ENCODE assay signal across 19 cellular contexts in genomic region chr20:36035720-36036119, GRCh38.
DNase-seq lines count a peak whose midpoint lies in the region; ATAC-seq, FAIRE-seq and TF ChIP-seq lines count a peak whose summit lies in the region.
"Had no signal": no experiment of that assay in that cellular context is flagged by ENCODE, and none has a peak within 500 bp of the region (broad histone marks: within the 10 kb centered on the region; RNA-seq: fewer than 3 reads in every experiment).

No MANE protein-coding gene starts in this region.

- H3K4me3 ChIP-seq in keratinocyte (ENCODE audit: control insufficient read depth in 2 of 3, extremely low read depth in 1 of 3, insufficient read depth in 2 of 3, low read depth in 1 of 3, low read length in 3 of 3), result no peak overlapping the region
- H3K4me3 ChIP-seq: adrenal gland, lung, right lobe of liver had no signal

- no peaks in the 10 kb centered on the region for H3K27me3 ChIP-seq in keratinocyte (ENCODE audit: control insufficient read depth, extremely low read depth, insufficient read depth, low read length)
- H3K27me3 ChIP-seq: adrenal gland, right lobe of liver had no signal

- no peaks in the 10 kb centered on the region for H4K20me1 ChIP-seq in keratinocyte (ENCODE audit: control insufficient read depth, extremely low read depth, insufficient read depth, low read length)

- no peaks in the 10 kb centered on the region for H3K36me3 ChIP-seq in keratinocyte (ENCODE audit: control insufficient read depth in 2 of 2, extremely low read depth in 1 of 2, insufficient read depth in 2 of 2, low read length in 2 of 2)
- H3K36me3 ChIP-seq: adrenal gland, right lobe of liver had no signal

- peak; percentile 40 for DNase-seq in EH (ENCODE audit: low read depth)
- peak; percentile 19 for DNase-seq in LHCN-M2 (ENCODE audit: low read depth)
- peak; percentile 58 for DNase-seq in SW480 (ENCODE audit: low spot score)
- peak; percentile 26 for DNase-seq in keratinocyte (ENCODE audit: low read depth, low spot score)
- DNase-seq in activated CD4-positive, alpha-beta T cell treated with anti-CD3 and anti-CD28 coated beads for 48 hours, result no peak
- DNase-seq in GM13977 (ENCODE audit: low spot score), result no peak
- DNase-seq in progenitor cell of endocrine pancreas (ENCODE audit: low spot score, unreplicated experiment), result no peak
- DNase-seq: activated T-cell treated with anti-CD3 and anti-CD28 coated beads, Interleukin-2, amount 50 U/mL, for 72 hours; adrenal gland; NCI-H2107; right lobe of liver; stimulated activated CD4-positive, alpha-beta T cell treated with anti-CD3 and anti-CD28 coated beads, Interleukin-4, amount 100 ng/mL, for 1 hour had no signal

- FAIRE-seq in keratinocyte (lab: Jason Lieb, UNC), result peak; percentile 95
- FAIRE-seq: GM19239 had no signal

- peaks cover 17% of the 10 kb centered on the region for H3K4me1 ChIP-seq in keratinocyte (ENCODE audit: control insufficient read depth, extremely low read depth, insufficient read depth, low read length)
- H3K4me1 ChIP-seq: right lobe of liver had no signal

- no peak for ATAC-seq in HG03439 (IDR thresholded peaks at IDR 0.05; ENCODE audit: unreplicated experiment)
- ATAC-seq: activated T-cell treated with anti-CD3 and anti-CD28 coated beads, Interleukin-2, amount 50 U/mL, for 72 hours; right lobe of liver; SK-N-SH treated with all-trans-retinoic acid at 6 μM for 48 hours had no signal

- H3K9ac ChIP-seq in keratinocyte (ENCODE audit: control insufficient read depth, extremely low read depth, insufficient read depth, low read length), result no peak overlapping the region

- no peaks in the 10 kb centered on the region for H3K36me3 Mint-ChIP-seq in progenitor cell of endocrine pancreas (ENCODE audit: insufficient read depth)

- no peaks in the 10 kb centered on the region for H3K9me3 Mint-ChIP-seq in progenitor cell of endocrine pancreas (ENCODE audit: low read depth)
- H3K9me3 Mint-ChIP-seq: activated T-cell treated with anti-CD3 and anti-CD28 coated beads, Interleukin-2, amount 50 U/mL, for 72 hours; neural crest cell; type B pancreatic cell had no signal

- no peak overlapping the region for H2AFZ ChIP-seq in keratinocyte (ENCODE audit: control insufficient read depth, low read length)

- no peak overlapping the region for H3K4me3 Mint-ChIP-seq in progenitor cell of endocrine pancreas (ENCODE audit: low read depth)
- H3K4me3 Mint-ChIP-seq: activated T-cell treated with anti-CD3 and anti-CD28 coated beads, Interleukin-2, amount 50 U/mL, for 72 hours; neural crest cell; type B pancreatic cell had no signal

- H3K9me1 ChIP-seq in keratinocyte (ENCODE audit: control insufficient read depth, extremely low read depth, insufficient read depth, low read length), result no peaks in the 10 kb centered on the region

- TF ChIP-seq CTCF in keratinocyte (optimal IDR thresholded peaks at IDR 0.05 in 1 of 3, IDR thresholded peaks at IDR 0.05 in 1 of 3, conservative IDR thresholded peaks at IDR 0.05 in 1 of 3; ENCODE audit: extremely low read depth in 1 of 3, insufficient read depth in 2 of 3, low read length in 3 of 3), result no peak
- no peak for TF ChIP-seq CTCF in GM13977 (IDR thresholded peaks at IDR 0.05; ENCODE audit: extremely low read depth, insufficient read depth, missing control alignments)
- TF ChIP-seq CTCF in progenitor cell of endocrine pancreas (IDR thresholded peaks at IDR 0.05; ENCODE audit: unreplicated experiment), result no peak

- no peaks in the 10 kb centered on the region for H3K9me3 ChIP-seq in keratinocyte (ENCODE audit: control insufficient read depth, low read depth, low read length)
- H3K9me3 ChIP-seq: adrenal gland, right lobe of liver had no signal

- peaks cover 4% of the 10 kb centered on the region for H3K4me1 Mint-ChIP-seq in progenitor cell of endocrine pancreas (ENCODE audit: low read depth)
- H3K4me1 Mint-ChIP-seq: neural crest cell had no signal

- H3K79me2 ChIP-seq in keratinocyte (ENCODE audit: control insufficient read depth, insufficient read depth, low read length), result no peaks in the 10 kb centered on the region

- peak overlapping the region; percentile 17 for H3K27ac ChIP-seq in keratinocyte (ENCODE audit: control insufficient read depth, insufficient read depth, low read length)
- H3K27ac ChIP-seq: adrenal gland, C4-2B, right lobe of liver had no signal

- no peak overlapping the region for H3K27ac Mint-ChIP-seq in progenitor cell of endocrine pancreas
- H3K27ac Mint-ChIP-seq: activated T-cell treated with anti-CD3 and anti-CD28 coated beads, Interleukin-2, amount 50 U/mL, for 72 hours; type B pancreatic cell had no signal

- dilution Hi-C loops in keratinocyte (cut with MboI; ENCODE audit: extremely low pct_ligation_motif_present, low sequenced_read_pairs), result no loop called here

- H3K4me2 ChIP-seq in keratinocyte (ENCODE audit: control insufficient read depth, extremely low read depth, insufficient read depth, low read depth, low read length), result peak overlapping the region; percentile 66

- in situ Hi-C loops in GM13977 (cut with MboI; ENCODE audit: low pct_unique_long_range_greater_than_20kb, low sequenced_read_pairs, unreplicated experiment), result no loop called here

- no peaks in the 10 kb centered on the region for H3K27me3 Mint-ChIP-seq in progenitor cell of endocrine pancreas
- H3K27me3 Mint-ChIP-seq: type B pancreatic cell had no signal

Comparison
In these comparisons a context has a peak if more than half of its experiments do, and no peak if none do; other contexts are left out.
1. DNase-seq: peak in EH (single experiment), LHCN-M2 (single experiment), SW480 (single experiment) and keratinocyte (single experiment); none in activated CD4-positive, alpha-beta T cell treated with anti-CD3 and anti-CD28 coated beads for 48 hours (single experiment), GM13977 (single experiment) and progenitor cell of endocrine pancreas (single experiment).